ENCODE assay signal across 1 cellular context in genomic region chr22:31561238-31561887, GRCh38.
A peak's percentile ranks its signal among the peaks of the same experiment; 100 is the strongest.
TF ChIP-seq lines count a peak whose summit lies in the region.

No MANE protein-coding gene starts in this region.

TF ChIP-seq in HepG2, 621 proteins besides CTCF, POLR2A, EP300 and RAD21 (continued from another document and continues in another):
- TF ChIP-seq ZNF138 (CRISPR knock-in tag; IDR thresholded peaks at IDR 0.05; ENCODE audit: low read depth) (no peak), ZNF792 (CRISPR knock-in tag; IDR thresholded peaks at IDR 0.05) (no peak), ZSCAN20 (CRISPR knock-in tag; IDR thresholded peaks at IDR 0.05; ENCODE audit: borderline replicate concordance) (no peak), MEIS1 (CRISPR knock-in tag; IDR thresholded peaks at IDR 0.05; ENCODE audit: borderline replicate concordance) (peak; percentile 35; the same call in 1 of the 2 replicates), SAFB2 (CRISPR knock-in tag; IDR thresholded peaks at IDR 0.05; ENCODE audit: borderline replicate concordance, low read depth) (no peak), STAG1 (CRISPR knock-in tag; IDR thresholded peaks at IDR 0.05) (peak; percentile 96), NR3C1 (CRISPR knock-in tag; IDR thresholded peaks at IDR 0.05) (no peak), ZNF205 (CRISPR knock-in tag; IDR thresholded peaks at IDR 0.05) (peak; percentile 30; the same call in 1 of the 2 replicates), DDIT3 (CRISPR knock-in tag; IDR thresholded peaks at IDR 0.05) (no peak), ZFP1 (CRISPR knock-in tag; IDR thresholded peaks at IDR 0.05) (no peak), ZNF383 (CRISPR knock-in tag; IDR thresholded peaks at IDR 0.05; ENCODE audit: borderline replicate concordance) (no peak), ZNF17 (CRISPR knock-in tag; IDR thresholded peaks at IDR 0.05) (no peak), TFAP4 (IDR thresholded peaks at IDR 0.05; ENCODE audit: borderline replicate concordance, low read depth) (no peak), CREBL2 (CRISPR knock-in tag; IDR thresholded peaks at IDR 0.05; ENCODE audit: borderline replicate concordance) (no peak), RERE (CRISPR knock-in tag; IDR thresholded peaks at IDR 0.05; ENCODE audit: low read depth) (no peak), ATF7 (IDR thresholded peaks at IDR 0.05) (no peak), ATF7 (CRISPR knock-in tag; IDR thresholded peaks at IDR 0.05) (no peak), HNF4A (CRISPR knock-in tag; IDR thresholded peaks at IDR 0.05) (no peak), RBFOX2 (IDR thresholded peaks at IDR 0.05; ENCODE audit: low read depth, low read length) (no peak), PHF8 (CRISPR knock-in tag; IDR thresholded peaks at IDR 0.05) (no peak), ARNT2 (CRISPR knock-in tag; IDR thresholded peaks at IDR 0.05; ENCODE audit: low read depth) (no peak), SALL1 (CRISPR knock-in tag; IDR thresholded peaks at IDR 0.05) (peak; percentile 66; the same call in 1 of the 2 replicates), ZNF777 (CRISPR knock-in tag; IDR thresholded peaks at IDR 0.05) (no peak), ZNF136 (CRISPR knock-in tag; IDR thresholded peaks at IDR 0.05; ENCODE audit: low read depth) (no peak), ZNF18 (CRISPR knock-in tag; IDR thresholded peaks at IDR 0.05; ENCODE audit: insufficient replicate concordance) (no peak), CEBPG (CRISPR knock-in tag; IDR thresholded peaks at IDR 0.05) (0 out of 2 replicates have a peak, but pooled peaks have one; percentile 29), ISL2 (CRISPR knock-in tag; IDR thresholded peaks at IDR 0.05) (no peak), SPEN (CRISPR knock-in tag; IDR thresholded peaks at IDR 0.05; ENCODE audit: low read depth) (peak; percentile 45; the same call in 1 of the 2 replicates), NR2F1 (CRISPR knock-in tag; IDR thresholded peaks at IDR 0.05) (no peak), ZNF282 (IDR thresholded peaks at IDR 0.05; ENCODE audit: partially characterized antibody) (no peak), NRL (CRISPR knock-in tag; IDR thresholded peaks at IDR 0.05; ENCODE audit: borderline replicate concordance) (no peak), TGIF2 (CRISPR knock-in tag; IDR thresholded peaks at IDR 0.05) (no peak; the same call in 1 of the 2 replicates), THAP8 (CRISPR knock-in tag; IDR thresholded peaks at IDR 0.05; ENCODE audit: borderline replicate concordance) (no peak), NR2F2 (IDR thresholded peaks at IDR 0.05; ENCODE audit: borderline replicate concordance, low read depth) (no peak), MTERF4 (CRISPR knock-in tag; IDR thresholded peaks at IDR 0.05) (no peak), NR0B2 (CRISPR knock-in tag; IDR thresholded peaks at IDR 0.05) (no peak), ZBTB4 (CRISPR knock-in tag; IDR thresholded peaks at IDR 0.05; ENCODE audit: borderline replicate concordance) (no peak), ARID4A (CRISPR knock-in tag; IDR thresholded peaks at IDR 0.05; ENCODE audit: borderline replicate concordance) (peak; percentile 52; the same call in 1 of the 2 replicates), CHCHD3 (CRISPR knock-in tag; IDR thresholded peaks at IDR 0.05) (no peak), HINFP (CRISPR knock-in tag; IDR thresholded peaks at IDR 0.05; ENCODE audit: low read depth) (no peak; the same call in 1 of the 2 replicates), ZBTB3 (CRISPR knock-in tag; IDR thresholded peaks at IDR 0.05; ENCODE audit: borderline replicate concordance, low read depth) (no peak), REXO4 (CRISPR knock-in tag; IDR thresholded peaks at IDR 0.05; ENCODE audit: borderline replicate concordance) (no peak), AKAP8 (CRISPR knock-in tag; IDR thresholded peaks at IDR 0.05) (no peak), ZBTB21 (CRISPR knock-in tag; IDR thresholded peaks at IDR 0.05) (no peak), STAT5B (CRISPR knock-in tag; IDR thresholded peaks at IDR 0.05) (no peak), GATAD1 (CRISPR knock-in tag; IDR thresholded peaks at IDR 0.05) (peak; percentile 43; the same call in 1 of the 2 replicates)
